Comparison of ENCODE assay signal across 15 cellular contexts in the genomic region with DNA sequence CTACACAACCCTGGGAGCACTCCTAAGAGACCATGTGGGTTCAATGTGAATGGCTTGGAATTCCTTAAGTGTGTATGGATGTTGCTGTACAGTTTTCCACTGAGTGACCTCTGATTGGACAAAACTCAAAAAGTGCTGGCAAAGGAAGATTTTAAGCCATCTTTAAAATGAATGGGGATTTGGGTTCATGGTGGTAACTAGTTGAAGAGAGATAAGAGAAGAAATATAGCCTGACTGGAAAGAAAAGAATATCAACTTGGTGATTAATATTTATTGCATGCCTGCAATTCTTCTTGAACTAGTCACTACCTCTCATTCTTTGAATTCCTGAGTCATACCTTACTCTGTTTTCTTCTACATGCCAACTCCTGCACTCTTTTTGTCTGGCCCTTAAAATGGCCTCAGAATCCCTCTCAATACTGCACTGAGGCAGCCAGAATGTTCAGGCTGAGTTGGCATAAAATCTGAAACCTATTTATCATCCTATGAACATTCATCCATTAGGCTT.
A peak's percentile ranks its signal among the peaks of the same experiment; 100 is the strongest.
DNase-seq lines count a peak whose midpoint lies in the region; ATAC-seq, FAIRE-seq and TF ChIP-seq lines count a peak whose summit lies in the region.
"Had no signal": no experiment of that assay in that cellular context is flagged by ENCODE, and none has a peak within 500 bp of the region (broad histone marks: within the 10 kb centered on the region; RNA-seq: fewer than 3 reads in every experiment).

No MANE protein-coding gene starts in this region.

- TF ChIP-seq CTCF in PC-9 (conservative IDR thresholded peaks at IDR 0.05) (no peak), chondrocyte (IDR thresholded peaks at IDR 0.05) (no peak), nephron (IDR thresholded peaks at IDR 0.05; ENCODE audit: unreplicated experiment in 3 of 3) (no peak)

- no TSS peak for BruUV-seq in PC-9 (replicated peaks; lab: Mats Ljungman, UMichigan)

- peak; percentile 69 to 97 for DNase-seq in PC-9
- no peak for DNase-seq in chondrocyte (ENCODE audit: low spot score)
- no peak for DNase-seq in left colon
- DNase-seq: effector CD4-positive, alpha-beta T cell; hypothalamus; NCI-H524; SHP77; stimulated activated naive CD8-positive, alpha-beta T cell treated with anti-CD3 and anti-CD28 coated beads, Interleukin-15, amount 100 ng/mL, for 72 hours had no signal

- H3F3A ChIP-seq in PC-9 (ENCODE audit: insufficient read depth, low read depth), result peaks cover 49% of the 10 kb centered on the region

- H3K79me2 ChIP-seq in PC-9 (ENCODE audit: low read depth), result no peaks in the 10 kb centered on the region

- H2AFZ ChIP-seq in PC-9, result no peak overlapping the region

- intact Hi-C loops in PC-9 (cut with micrococcal nuclease; ENCODE audit: unreplicated experiment), result loop anchor here (1.0 to 10.0 kb wide), 6 partner anchors 18 to 430 kb away; no protein-coding TSS in a partner anchor
- intact Hi-C loops in left colon (cut with DNase I, micrococcal nuclease), result no loop called here

- H3K27ac Mint-ChIP-seq in chondrocyte (ENCODE audit: unreplicated experiment) (peak overlapping the region; percentile 52), nephron (peak overlapping the region in 2 of 3 experiments; percentile 32 to 86)
- H3K27ac Mint-ChIP-seq: stimulated activated naive CD8-positive, alpha-beta T cell treated with anti-CD3 and anti-CD28 coated beads, Interleukin-15, amount 100 ng/mL, for 72 hours had no signal

- peak overlapping the region; percentile 43 for H3K4me2 ChIP-seq in PC-9
- H3K4me2 ChIP-seq: BLaER1 had no signal

- H4K20me1 ChIP-seq in PC-9 (ENCODE audit: insufficient read depth), result no peaks in the 10 kb centered on the region
- H4K20me1 ChIP-seq: BLaER1 had no signal

- ATAC-seq in HG03135 (IDR thresholded peaks at IDR 0.05; ENCODE audit: unreplicated experiment), result no peak
- no peak for ATAC-seq in left colon
- no peak for ATAC-seq in HG02610 (IDR thresholded peaks at IDR 0.05; ENCODE audit: unreplicated experiment)
- no peak for ATAC-seq in HG03565 (IDR thresholded peaks at IDR 0.05; ENCODE audit: unreplicated experiment)
- ATAC-seq: stimulated activated naive CD8-positive, alpha-beta T cell treated with anti-CD3 and anti-CD28 coated beads, Interleukin-15, amount 100 ng/mL, for 72 hours had no signal

- H3K4me3 Mint-ChIP-seq in chondrocyte (ENCODE audit: unreplicated experiment), result no peak overlapping the region
- no peak overlapping the region for H3K4me3 Mint-ChIP-seq in nephron
- H3K4me3 Mint-ChIP-seq: stimulated activated naive CD8-positive, alpha-beta T cell treated with anti-CD3 and anti-CD28 coated beads, Interleukin-15, amount 100 ng/mL, for 72 hours had no signal

- peak; percentile 93 for FAIRE-seq in G401.6 (lab: Jason Lieb, UNC)

- no peaks in the 10 kb centered on the region for H3K27me3 ChIP-seq in PC-9 (ENCODE audit: insufficient read depth, low read depth)
- H3K27me3 ChIP-seq: adrenal gland, BLaER1 had no signal

- 0 out of 2 replicates have a peak, but pooled peaks cover 3% of the 10 kb centered on the region for H3K36me3 ChIP-seq in PC-9 (ENCODE audit: low read depth)
- H3K36me3 ChIP-seq: adrenal gland, BLaER1 had no signal

- H3K27ac ChIP-seq in PC-9, result peak overlapping the region; percentile 66
- H3K27ac ChIP-seq: adrenal gland, BLaER1 had no signal

- H3K4me1 Mint-ChIP-seq in chondrocyte (ENCODE audit: low read depth) (peaks cover 45% of the 10 kb centered on the region), nephron (peaks cover 18% of the 10 kb centered on the region)
- H3K4me1 Mint-ChIP-seq: stimulated activated naive CD8-positive, alpha-beta T cell treated with anti-CD3 and anti-CD28 coated beads, Interleukin-15, amount 100 ng/mL, for 72 hours had no signal

- no peak overlapping the region for H3K4me3 ChIP-seq in PC-9
- H3K4me3 ChIP-seq: adrenal gland, BLaER1 had no signal

- H3K36me3 Mint-ChIP-seq in chondrocyte (ENCODE audit: low read depth), result no peaks in the 10 kb centered on the region
- H3K36me3 Mint-ChIP-seq in nephron (ENCODE audit: low read depth), result peaks cover 4% of the 10 kb centered on the region

- H3K4me1 ChIP-seq in PC-9 (replicated peaks; ENCODE audit: insufficient read depth), result peaks cover 66% of the 10 kb centered on the region
- H3K4me1 ChIP-seq: BLaER1 had no signal

- CTCF ChIA-PET in PC-9 (lab: Charles Lee), result no interaction called here

- POLR2A ChIA-PET in PC-9 (lab: Charles Lee; ENCODE audit: unreplicated experiment), result no interaction called here

- no peaks in the 10 kb centered on the region for H3K9me3 Mint-ChIP-seq in chondrocyte (ENCODE audit: low read depth)
- H3K9me3 Mint-ChIP-seq in nephron, result peaks cover 2% of the 10 kb centered on the region

- H3K9me2 ChIP-seq in PC-9 (ENCODE audit: insufficient read depth), result no peaks in the 10 kb centered on the region

- no peaks in the 10 kb centered on the region for H3K27me3 Mint-ChIP-seq in chondrocyte (ENCODE audit: low read depth)
- no peaks in the 10 kb centered on the region for H3K27me3 Mint-ChIP-seq in nephron (ENCODE audit: low read depth)

- H3K9me3 ChIP-seq in PC-9 (ENCODE audit: insufficient read depth, low read depth), result peaks cover 23% of the 10 kb centered on the region
- H3K9me3 ChIP-seq: adrenal gland, BLaER1 had no signal

Comparison
In these comparisons a context has a peak if more than half of its experiments do, and no peak if none do; other contexts are left out.
1. DNase-seq: peak in PC-9 (2 of 2); none in chondrocyte (single experiment) and left colon (0 of 2).